Comparison of ENCODE assay signal across 19 cellular contexts in the genomic region with DNA sequence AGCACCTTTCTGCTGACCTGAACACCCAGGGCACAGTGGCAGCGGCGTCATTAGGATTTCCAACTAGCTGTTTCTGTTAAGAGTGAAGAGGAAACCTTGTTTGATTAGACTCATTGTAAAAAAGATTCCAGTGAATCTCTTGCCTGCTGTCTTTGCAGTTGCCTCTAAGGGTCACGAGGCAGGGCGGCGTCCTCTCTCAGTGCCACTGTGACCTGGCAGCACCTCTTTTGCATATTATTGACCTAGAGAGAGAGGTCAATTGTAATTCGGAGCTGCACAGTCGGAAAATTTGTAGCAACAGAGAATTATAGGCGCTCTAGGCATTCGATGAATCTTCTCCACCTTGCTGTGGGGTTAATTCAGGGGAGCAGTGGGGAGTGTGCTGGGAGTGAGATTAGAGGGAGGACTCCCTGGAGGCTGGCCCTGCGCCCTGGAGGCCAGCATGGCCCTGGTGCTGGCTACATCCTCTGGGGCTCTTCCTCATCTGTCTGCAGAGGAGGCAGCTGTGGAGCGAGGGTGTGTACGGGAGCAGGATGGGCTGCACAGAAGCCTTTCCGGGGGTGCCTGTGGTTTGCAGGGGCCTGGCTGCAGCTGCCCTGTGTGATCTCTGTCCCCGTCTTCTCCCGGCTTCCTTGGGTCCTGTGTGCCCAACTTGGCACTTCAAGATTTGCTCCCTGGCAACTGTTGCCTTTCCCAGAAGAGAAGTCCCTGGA. TPM values are rescaled to one million over a fixed set of nuclear protein-coding genes. Genes with fewer than 3 reads are reported as not detected.
DNase-seq lines count a peak whose midpoint lies in the region; ATAC-seq and TF ChIP-seq lines count a peak whose summit lies in the region.
"Had no signal": no experiment of that assay in that cellular context is flagged by ENCODE, and none has a peak within 500 bp of the region (broad histone marks: within the 10 kb centered on the region; RNA-seq: fewer than 3 reads in every experiment).

No MANE protein-coding gene starts in this region.

- no peak overlapping the region for H4K8ac ChIP-seq in mesenchymal stem cell (ENCODE audit: low read length)

- no peak overlapping the region for H2BK120ac ChIP-seq in mesenchymal stem cell (ENCODE audit: low read depth, low read length)

- no peak overlapping the region for H3K4me2 ChIP-seq in mesenchymal stem cell (ENCODE audit: low read length, poor library complexity, severe bottlenecking)
- H3K4me2 ChIP-seq: PC-9 had no signal

- H2AFZ ChIP-seq in mesenchymal stem cell (ENCODE audit: low read depth, low read length): no peak overlapping the region
- H2AFZ ChIP-seq: GM23248, PC-9 had no signal

- no peak overlapping the region for H3K14ac ChIP-seq in mesenchymal stem cell (ENCODE audit: low read length in 2 of 2)

- H3K9me3 ChIP-seq in heart left ventricle (peaks cover 0 to 4% (median 0%) of the 10 kb centered on the region in 12 donors), mesenchymal stem cell (ENCODE audit: control insufficient read depth, low read length) (no peaks in the 10 kb centered on the region), uterus (no peaks in the 10 kb centered on the region)
- H3K9me3 ChIP-seq: pancreas had no signal

- peaks cover 17 to 93% (median 74%) of the 10 kb centered on the region in 12 donors for H3K4me1 ChIP-seq in heart left ventricle
- peaks cover 45% of the 10 kb centered on the region for H3K4me1 ChIP-seq in mesenchymal stem cell (ENCODE audit: control insufficient read depth, insufficient read depth, low read depth, low read length)
- peaks cover 0 to 9% of the 10 kb centered on the region in 2 donors for H3K4me1 ChIP-seq in uterus

- no peak overlapping the region for H3K4ac ChIP-seq in mesenchymal stem cell (ENCODE audit: low read depth in 1 of 2, low read length in 2 of 2)

- H3K36me3 ChIP-seq in heart left ventricle (no peaks in the 10 kb centered on the region), mesenchymal stem cell (ENCODE audit: control insufficient read depth in 1 of 2, insufficient read depth in 2 of 2, low read depth in 1 of 2, low read length in 2 of 2) (peaks cover 0 to 37% of the 10 kb centered on the region in 2 experiments), uterus (no peaks in the 10 kb centered on the region)
- H3K36me3 ChIP-seq: pancreas, tibial nerve had no signal

- H3K4me3 Mint-ChIP-seq in brain: no peak overlapping the region
- no peak overlapping the region for H3K4me3 Mint-ChIP-seq in stimulated activated memory B cell treated with anti-CD40 and anti-IgM and Interleukin-4, amounts not matched to agents 10 μg/mL and 1 μg/mL and 100 μg/mL, for 72 hours
- H3K4me3 Mint-ChIP-seq: CD8-positive, alpha-beta T cell had no signal

- peak overlapping the region in 4 of 5 experiments; percentile 11 to 84 (median 38) for H3K27ac Mint-ChIP-seq in brain
- H3K27ac Mint-ChIP-seq in stimulated activated memory B cell treated with anti-CD40 and anti-IgM and Interleukin-4, amounts not matched to agents 10 μg/mL and 1 μg/mL and 100 μg/mL, for 72 hours: no peak overlapping the region
- H3K27ac Mint-ChIP-seq: CD8-positive, alpha-beta T cell had no signal

- H3K9ac ChIP-seq in mesenchymal stem cell (ENCODE audit: low read length): no peak overlapping the region
- H3K9ac ChIP-seq: GM23248 had no signal

- TF ChIP-seq POLR2A in heart left ventricle (IDR thresholded peaks at IDR 0.05) (no peak), uterus (IDR thresholded peaks at IDR 0.05) (no peak)

- peaks cover 64% of the 10 kb centered on the region for H3K4me1 Mint-ChIP-seq in brain
- H3K4me1 Mint-ChIP-seq in stimulated activated memory B cell treated with anti-CD40 and anti-IgM and Interleukin-4, amounts not matched to agents 10 μg/mL and 1 μg/mL and 100 μg/mL, for 72 hours: peaks cover 55% of the 10 kb centered on the region

- H2AK5ac ChIP-seq in mesenchymal stem cell (ENCODE audit: low read length, severe bottlenecking): no peak overlapping the region

- no peak overlapping the region for H3K4me3 ChIP-seq in heart left ventricle
- H3K4me3 ChIP-seq in mesenchymal stem cell (ENCODE audit: insufficient read depth in 1 of 2, low read depth in 1 of 2, low read length in 2 of 2): no peak overlapping the region
- H3K4me3 ChIP-seq in uterus: no peak overlapping the region
- H3K4me3 ChIP-seq: GM23248, pancreas, PC-9, tibial nerve had no signal

- H2BK15ac ChIP-seq in mesenchymal stem cell (ENCODE audit: low read depth, poor library complexity, severe bottlenecking): no peak overlapping the region

- H3K27me3 Mint-ChIP-seq in brain: no peaks in the 10 kb centered on the region
- H3K27me3 Mint-ChIP-seq in stimulated activated memory B cell treated with anti-CD40 and anti-IgM and Interleukin-4, amounts not matched to agents 10 μg/mL and 1 μg/mL and 100 μg/mL, for 72 hours: no peaks in the 10 kb centered on the region

- ATAC-seq in heart left ventricle (no peak), Right ventricle myocardium inferior (no peak)
- no peak for ATAC-seq in stimulated activated memory B cell treated with anti-CD40 and anti-IgM and Interleukin-4, amounts not matched to agents 10 μg/mL and 1 μg/mL and 100 μg/mL, for 72 hours
- ATAC-seq: CD8-positive, alpha-beta T cell; pancreas had no signal

- TF ChIP-seq CTCF in heart left ventricle (IDR thresholded peaks at IDR 0.05) (no peak), brain (conservative IDR thresholded peaks at IDR 0.05) (no peak), uterus (IDR thresholded peaks at IDR 0.05) (no peak)

- peak overlapping the region in 9 of 12 donors; percentile 4 to 84 (median 39) for H3K27ac ChIP-seq in heart left ventricle
- no peak overlapping the region for H3K27ac ChIP-seq in mesenchymal stem cell (ENCODE audit: low read length, poor library complexity, severe bottlenecking)
- H3K27ac ChIP-seq in substantia nigra (ENCODE audit: low read depth, low read length, poor library complexity, severe bottlenecking): peak overlapping the region; percentile 32
- peak overlapping the region in 1 of 2 donors; percentile 52 for H3K27ac ChIP-seq in uterus
- H3K27ac ChIP-seq: GM23248, pancreas, PC-9 had no signal

- H3K18ac ChIP-seq in mesenchymal stem cell (ENCODE audit: low read depth in 1 of 2, low read length in 2 of 2): no peak overlapping the region

- WGBS in heart left ventricle, 4 donors: 58 to 64% (median 61%) methylated on average over 14 to 15 of the region's 15 CpGs
- 95% methylated on average over 15 of the region's 15 CpGs for WGBS in mesenchymal stem cell

- H3K27me3 ChIP-seq in heart left ventricle (no peaks in the 10 kb centered on the region), mesenchymal stem cell (ENCODE audit: control insufficient read depth in 1 of 2, insufficient read depth in 1 of 2, low read length in 2 of 2) (no peaks in the 10 kb centered on the region), uterus (no peaks in the 10 kb centered on the region)
- H3K27me3 ChIP-seq: pancreas, tibial nerve had no signal

- no peak overlapping the region for H2BK12ac ChIP-seq in mesenchymal stem cell (ENCODE audit: low read length in 2 of 2)

- peak overlapping the region; percentile 59 for H4K91ac ChIP-seq in mesenchymal stem cell (ENCODE audit: low read length)

- H3K9me3 Mint-ChIP-seq in brain: peaks cover 0 to 8% (median 2%) of the 10 kb centered on the region in 5 experiments
- no peaks in the 10 kb centered on the region for H3K9me3 Mint-ChIP-seq in stimulated activated memory B cell treated with anti-CD40 and anti-IgM and Interleukin-4, amounts not matched to agents 10 μg/mL and 1 μg/mL and 100 μg/mL, for 72 hours
- H3K9me3 Mint-ChIP-seq: CD8-positive, alpha-beta T cell had no signal

- no peak overlapping the region for H2BK5ac ChIP-seq in mesenchymal stem cell (ENCODE audit: low read depth, low read length, poor library complexity, severe bottlenecking)

- H3K23ac ChIP-seq in mesenchymal stem cell (ENCODE audit: low read length in 2 of 2): no peak overlapping the region

- H3K36me3 Mint-ChIP-seq in brain: peaks cover 5% of the 10 kb centered on the region
- no peaks in the 10 kb centered on the region for H3K36me3 Mint-ChIP-seq in stimulated activated memory B cell treated with anti-CD40 and anti-IgM and Interleukin-4, amounts not matched to agents 10 μg/mL and 1 μg/mL and 100 μg/mL, for 72 hours
- H3K36me3 Mint-ChIP-seq: CD8-positive, alpha-beta T cell had no signal

- no peak for DNase-seq in heart left ventricle
- no peak for DNase-seq in Right ventricle myocardium inferior (ENCODE audit: missing footprints)
- no peak for DNase-seq in mesenchymal stem cell
- DNase-seq in substantia nigra (lab: John Stamatoyannopoulos, UW): no peak
- DNase-seq in COLO829 (ENCODE audit: low spot score): no peak
- no peak for DNase-seq in uterus
- DNase-seq: activated naive CD4-positive, alpha-beta T cell treated with Interleukin-2 at 50 U/mL for 16 hours; activated T-cell treated with anti-CD3 and anti-CD28 coated beads for 4 hours; CD8-positive, alpha-beta T cell; DMS79; foreskin fibroblast; GM23248; NCI-H1417 treated with DMSO at 0.1 percent for 48 hours; NCI-H2171 treated with DMSO at 0.1 percent for 48 hours; PC-9 had no signal

- intact Hi-C loops in heart left ventricle (cut with DNase I) (no loop called here), Right ventricle myocardium inferior (cut with DNase I) (no loop called here), uterus (cut with DNase I; ENCODE audit: low total_unique reads) (no loop called here)

- peaks cover 67% of the 10 kb centered on the region for H3K79me1 ChIP-seq in mesenchymal stem cell (replicated peaks; ENCODE audit: low read length, poor library complexity, severe bottlenecking)

RNA-seq across cellular contexts. Expression of a gene that starts 14.3 kb away (rescaled TPM):
- 10 to 100 TPM; 47.3 to 90.3 (median 60.8) TPM for total RNA-seq in heart left ventricle
- polyA plus RNA-seq in heart left ventricle: 10 to 100 TPM; 50.7 to 78.7 TPM
- 69.1 TPM for total RNA-seq in Right ventricle myocardium inferior
- polyA plus RNA-seq in brain (ENCODE audit: insufficient read depth, low read depth, low replicate concordance): 127 TPM
- 39.0 TPM for polyA plus RNA-seq in mesenchymal stem cell (2013, experiment 1 of 2)
- polyA plus RNA-seq in mesenchymal stem cell (2013, experiment 2 of 2): 35.9 TPM
- total RNA-seq in uterus: 100 to 1,000 TPM in 1 of 4 donors, 10 to 100 TPM in 3; 37.1 to 116 (median 52.2) TPM

RNA-seq across cellular contexts. Expression of a gene that starts 28.0 kb away (rescaled TPM):
- total RNA-seq in heart left ventricle: 10 to 100 TPM; 13.3 to 25.3 (median 18.7) TPM
- 10 to 100 TPM; 17.1 to 19.4 TPM for polyA plus RNA-seq in heart left ventricle
- 19.0 TPM for total RNA-seq in Right ventricle myocardium inferior
- polyA plus RNA-seq in brain (ENCODE audit: insufficient read depth, low read depth, low replicate concordance): 36.4 TPM
- polyA plus RNA-seq in mesenchymal stem cell (2013, experiment 1 of 2): 11.5 TPM
- 11.0 TPM for polyA plus RNA-seq in mesenchymal stem cell (2013, experiment 2 of 2)
- 10 to 100 TPM in 3 of 4 donors, 1 to 10 TPM in 1; 9.7 to 77.7 (median 61.3) TPM for total RNA-seq in uterus
